ENCODE assay signal across 1 cellular context in the genomic region with DNA sequence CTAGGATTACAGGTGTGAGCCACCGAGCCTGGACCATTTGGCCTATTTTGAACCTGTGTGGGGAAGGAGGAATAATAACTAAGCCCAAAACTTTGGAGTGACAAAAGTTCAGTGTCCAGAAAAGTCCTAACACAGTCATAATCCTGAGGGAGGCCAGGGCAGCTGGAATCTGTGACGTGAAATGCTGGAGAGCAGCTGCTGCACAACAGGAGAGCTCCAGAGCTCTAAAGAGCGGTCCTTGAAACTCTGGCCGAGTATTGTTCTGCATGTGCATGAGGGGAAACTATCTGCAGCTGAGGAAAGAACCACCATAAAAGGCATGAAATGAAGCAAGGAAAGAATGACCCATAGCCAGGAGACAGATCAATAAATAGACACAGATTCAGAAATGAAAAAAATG.
TF ChIP-seq lines count a peak whose summit lies in the region.

No MANE protein-coding gene starts in this region.

TF ChIP-seq in GM23338, 12 proteins besides CTCF, POLR2A, EP300 and RAD21 (continued from another document):
- TF ChIP-seq REST (IDR thresholded peaks at IDR 0.05; ENCODE audit: unreplicated experiment) = no peak
- no peak for TF ChIP-seq EZH2 (IDR thresholded peaks at IDR 0.05; ENCODE audit: low read depth, unreplicated experiment)
- TF ChIP-seq JUNB (IDR thresholded peaks at IDR 0.05; ENCODE audit: unreplicated experiment) = no peak
- TF ChIP-seq EZH2phosphoT487 (IDR thresholded peaks at IDR 0.05; ENCODE audit: unreplicated experiment) = no peak
- no peak for TF ChIP-seq ZNF114 (CRISPR knock-in tag; IDR thresholded peaks at IDR 0.05)
- TF ChIP-seq CREB1 (CRISPR knock-in tag; IDR thresholded peaks at IDR 0.05; ENCODE audit: low read depth) = no peak
- no peak for TF ChIP-seq STAT1 (IDR thresholded peaks at IDR 0.05; ENCODE audit: unreplicated experiment)
- no peak for TF ChIP-seq POLR2AphosphoS5 (IDR thresholded peaks at IDR 0.05; ENCODE audit: low read depth)
- TF ChIP-seq ZNF462 (CRISPR knock-in tag; IDR thresholded peaks at IDR 0.05) = no peak
- TF ChIP-seq ETS1 (IDR thresholded peaks at IDR 0.05) = no peak
TF ChIP-seq in GM23338: peak in this region for 0.
